In genomic region chr17:19108517-19108916, GRCh38 we compare ENCODE assay signal across 12 cellular contexts. TPM values are rescaled to one million over a fixed set of nuclear protein-coding genes. Genes with fewer than 3 reads are reported as not detected.
DNase-seq lines count a peak whose midpoint lies in the region; TF ChIP-seq lines count a peak whose summit lies in the region.
"Not testable (repeated sequence)": the region's sequence is repeated elsewhere in the genome, so short reads cannot be mapped to it uniquely, and the experiment has no call there.
"Had no signal": no experiment of that assay in that cellular context is flagged by ENCODE, and none has a peak within 500 bp of the region (broad histone marks: within the 10 kb centered on the region; RNA-seq: fewer than 3 reads in every experiment).

No MANE protein-coding gene starts in this region.

- not testable (repeated sequence) for H3K27ac ChIP-seq in esophagus muscularis mucosa (replicated peaks in 1 of 4)

- intact Hi-C loops in esophagus muscularis mucosa (cut with DNase I); posterior vena cava (cut with DNase I): not testable (repeated sequence)

- not testable (repeated sequence) for H3K36me3 ChIP-seq in esophagus muscularis mucosa

- TF ChIP-seq EP300 in esophagus muscularis mucosa (IDR thresholded peaks at IDR 0.05), result not testable (repeated sequence)

- not testable (repeated sequence) for H3K4me3 ChIP-seq in astrocyte of the spinal cord (ENCODE audit: low read depth, low read length); esophagus muscularis mucosa

- WGBS in esophagus muscularis mucosa, result no CpG with 5 or more reads among the region's 6 CpGs

- not testable (repeated sequence) for H3K4me1 ChIP-seq in esophagus muscularis mucosa

- H3K27me3 ChIP-seq in esophagus muscularis mucosa, result not testable (repeated sequence)

- not testable (repeated sequence) for H3K9me3 ChIP-seq in esophagus muscularis mucosa

- in situ Hi-C loops in astrocyte of the spinal cord (cut with HindIII; ENCODE audit: low sequenced_read_pairs), result not testable (repeated sequence)

- not testable (repeated sequence) for TF ChIP-seq CTCF in astrocyte of the spinal cord (IDR thresholded peaks at IDR 0.05; ENCODE audit: low read depth, low read length); esophagus muscularis mucosa (IDR thresholded peaks at IDR 0.05)

- DNase-seq in EH (ENCODE audit: low read depth) (peak; percentile 32), HT1080 (ENCODE audit: low read depth) (peak; percentile 0), RPMI7951 (ENCODE audit: low read depth) (peak; percentile 15), astrocyte of the spinal cord (ENCODE audit: low read depth, low spot score) (peak; percentile 0), esophagus muscularis mucosa (ENCODE audit: extremely low spot score) (peak; percentile 77), left kidney (ENCODE audit: low read depth, low spot score) (peak; percentile 2), posterior vena cava (ENCODE audit: low spot score) (peak; percentile 36)

- not testable (repeated sequence) for TF ChIP-seq POLR2A in esophagus muscularis mucosa (IDR thresholded peaks at IDR 0.05; ENCODE audit: low read depth)

RNA-seq across cellular contexts. Expression of gene GRAPL, which starts 18.9 kb away (rescaled TPM):
- total RNA-seq in HT1080 (2014; rRNA removed; shearing (Covaris generic)), result not detected in 2 replicates
- not detected in 2 replicates for polyA plus RNA-seq in HT1080 (2015; cell fraction: cytosol; rRNA removed)
- polyA plus RNA-seq in HT1080 (2015; cell fraction: nucleus; rRNA removed), result 0.88 TPM in 1 of 2 replicates, not detected in the other
- total RNA-seq in RPMI7951 (2014; rRNA removed; shearing (Covaris generic)), result not detected in 2 replicates
- total RNA-seq in esophagus muscularis mucosa, result 1 to 10 TPM in 3 of 4 donors, not detected in 1; 1.5 to 2.1 (median 1.7) TPM
- 1 to 10 TPM; 5.0 to 5.3 TPM for total RNA-seq in posterior vena cava
- total RNA-seq: A172, Daoy, H1, NCI-H460, PC-3 had no signal

Comparison
In these comparisons a context has a peak if more than half of its experiments do, and no peak if none do; other contexts are left out.
1. DNase-seq: peak in every context shown above with its lines; median percentile 77 in esophagus muscularis mucosa; 36 in posterior vena cava; 32 in EH; 15 in RPMI7951; 2 in left kidney; 0 in HT1080; 0 in astrocyte of the spinal cord.